ENCODE assay signal across 14 cellular contexts in the genomic region with DNA sequence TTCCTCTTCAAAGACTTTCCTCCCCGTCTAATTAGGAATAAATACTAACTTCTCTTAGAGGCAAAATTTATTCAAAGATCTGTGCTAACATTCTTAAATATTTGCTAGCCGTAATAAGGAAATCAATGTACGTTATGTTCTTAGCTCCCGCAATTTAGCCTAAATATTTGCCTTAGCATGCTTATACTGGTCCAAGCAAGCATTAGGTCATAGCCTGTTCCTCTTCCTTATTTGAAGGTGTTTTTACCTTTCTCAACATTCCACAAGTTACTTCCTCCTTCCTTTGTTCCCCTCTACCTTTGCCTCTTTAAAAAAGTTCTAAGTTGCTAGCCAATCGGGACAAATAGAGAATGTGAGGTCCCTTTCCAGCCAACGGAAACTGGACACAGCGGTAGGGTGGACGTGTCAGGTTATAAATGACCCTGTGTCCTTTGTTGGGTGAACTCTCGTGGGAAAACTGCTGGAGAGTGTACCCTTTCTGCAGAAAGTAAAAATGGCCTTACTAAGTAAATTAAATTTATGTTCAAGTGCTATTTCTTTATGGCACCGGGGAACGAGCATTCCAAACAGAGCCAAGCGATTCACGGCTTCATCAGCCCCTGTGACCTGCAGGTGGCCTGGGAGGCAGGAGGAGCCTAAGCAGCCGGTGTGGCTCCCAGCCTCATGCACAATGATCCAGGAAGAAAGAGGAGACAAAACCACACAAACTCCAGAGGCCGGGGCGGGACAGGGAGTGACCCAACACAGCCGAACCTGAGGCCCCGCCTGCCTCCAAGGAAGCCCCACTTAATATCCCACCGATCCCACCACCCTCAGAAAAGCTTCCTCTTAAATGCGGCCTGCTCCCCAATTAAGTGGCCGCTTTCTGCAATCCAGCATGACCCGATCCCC.
DNase-seq lines count a peak whose midpoint lies in the region; ATAC-seq, FAIRE-seq and TF ChIP-seq lines count a peak whose summit lies in the region.
"Had no signal": no experiment of that assay in that cellular context is flagged by ENCODE, and none has a peak within 500 bp of the region (broad histone marks: within the 10 kb centered on the region; RNA-seq: fewer than 3 reads in every experiment).

No MANE protein-coding gene starts in this region.

- no peaks in the 10 kb centered on the region for H3K23me2 ChIP-seq in H9 (ENCODE audit: insufficient read length, low read depth, low read length, poor library complexity, severe bottlenecking)

- H2BK120ac ChIP-seq in H9 (ENCODE audit: low read depth, low read length, poor library complexity, severe bottlenecking), result no peak overlapping the region

- no peak overlapping the region for H3K4ac ChIP-seq in H9 (ENCODE audit: low read depth, low read length)

- peaks cover 38% of the 10 kb centered on the region; the same call in 1 of the 2 replicates for H3K79me2 ChIP-seq in H9 (ENCODE audit: insufficient read depth, low read length)

- no peak overlapping the region for H4K5ac ChIP-seq in H9 (ENCODE audit: insufficient read length, low read depth, low read length)

- H3K36me3 Mint-ChIP-seq in H9 (ENCODE audit: insufficient read depth in 1 of 3, low read depth in 3 of 3), result peaks cover 37 to 66% (median 56%) of the 10 kb centered on the region in 3 experiments
- H3K36me3 Mint-ChIP-seq in activated CD8-positive, alpha-beta T cell treated with anti-CD3 and anti-CD28 coated beads, Interleukin-2, amount 10 ng/mL, durations not matched to agents 7 days and 5 days (ENCODE audit: low read depth), result no peaks in the 10 kb centered on the region
- H3K36me3 Mint-ChIP-seq: activated naive CD4-positive, alpha-beta T cell treated with anti-CD3 and anti-CD28 coated beads, Interleukin-2, amount 10 ng/mL, durations not matched to agents 7 days and 5 days had no signal

- no peak for FAIRE-seq in bronchial epithelial cell (lab: Jason Lieb, UNC)
- FAIRE-seq: islet of Langerhans had no signal

- no peak overlapping the region for H3K4me3 Mint-ChIP-seq in H9
- H3K4me3 Mint-ChIP-seq in activated CD8-positive, alpha-beta T cell treated with anti-CD3 and anti-CD28 coated beads, Interleukin-2, amount 10 ng/mL, durations not matched to agents 7 days and 5 days, result no peak overlapping the region
- H3K4me3 Mint-ChIP-seq: activated naive CD4-positive, alpha-beta T cell treated with anti-CD3 and anti-CD28 coated beads, Interleukin-2, amount 10 ng/mL, durations not matched to agents 7 days and 5 days had no signal

- no peaks in the 10 kb centered on the region for H3K27me3 ChIP-seq in H9 (ENCODE audit: insufficient read depth, low read length)
- H3K27me3 ChIP-seq in bronchial epithelial cell (ENCODE audit: control insufficient read depth, insufficient read depth, low read length), result no peaks in the 10 kb centered on the region
- H3K27me3 ChIP-seq in layer of hippocampus (ENCODE audit: control insufficient read depth, insufficient read depth, low read length), result no peaks in the 10 kb centered on the region

- H3K9me3 ChIP-seq in H9 (ENCODE audit: control insufficient read depth, low read depth, low read length), result no peaks in the 10 kb centered on the region
- H3K9me3 ChIP-seq: SK-N-SH had no signal

- H3K4me3 ChIP-seq in bronchial epithelial cell (ENCODE audit: low read depth, low read length), result peak overlapping the region; percentile 3
- H3K4me3 ChIP-seq: GM23248 had no signal

- TF ChIP-seq CTCF in H9 (conservative IDR thresholded peaks at IDR 0.05) (0 out of 3 replicates have a peak, but pooled peaks have one; percentile 14), bronchial epithelial cell (IDR thresholded peaks at IDR 0.05; ENCODE audit: insufficient read depth, low read length, severe bottlenecking) (no peak)

- DNase-seq in H9, result no peak
- DNase-seq in bronchial epithelial cell (ENCODE audit: low read depth), result peak; percentile 75
- peak; percentile 45 for DNase-seq in sciatic nerve (ENCODE audit: low spot score)
- DNase-seq in activated CD8-positive, alpha-beta T cell treated with anti-CD3 and anti-CD28 coated beads, Interleukin-2, amount 10 ng/mL, durations not matched to agents 7 days and 5 days, result no peak
- no peak for DNase-seq in AG08396 (ENCODE audit: low spot score)
- DNase-seq in activated CD4-positive, CD25-positive, alpha-beta regulatory T cell (lab: John Stamatoyannopoulos, UW), result no peak
- DNase-seq: activated naive CD4-positive, alpha-beta T cell treated with anti-CD3 and anti-CD28 coated beads, Interleukin-2, amount 10 ng/mL, durations not matched to agents 7 days and 5 days; GM23248; NCI-H2081; SK-N-SH; stimulated activated CD4-positive, alpha-beta T cell treated with anti-CD3 and anti-CD28 coated beads, Interleukin-2, amount 100 ng/mL, for 24 hours had no signal

- no peak overlapping the region for H3K14ac ChIP-seq in H9 (ENCODE audit: insufficient read depth, low read length)

- H3K23ac ChIP-seq in H9 (ENCODE audit: insufficient read length, low read depth, low read length), result no peak overlapping the region

- H4K91ac ChIP-seq in H9 (ENCODE audit: insufficient read length, low read depth, low read length), result no peak overlapping the region

- ATAC-seq in sciatic nerve (no peak), HG02763 (IDR thresholded peaks at IDR 0.05; ENCODE audit: unreplicated experiment) (no peak)
- ATAC-seq in activated CD8-positive, alpha-beta T cell treated with anti-CD3 and anti-CD28 coated beads, Interleukin-2, amount 10 ng/mL, durations not matched to agents 7 days and 5 days, result no peak

- no peak overlapping the region for H2AK5ac ChIP-seq in H9 (ENCODE audit: insufficient read length, low read length)

- H3K27ac Mint-ChIP-seq in H9, result peak overlapping the region; percentile 28 to 89 (median 83); a peak in 5 of 7 replicates
- no peak overlapping the region for H3K27ac Mint-ChIP-seq in activated CD8-positive, alpha-beta T cell treated with anti-CD3 and anti-CD28 coated beads, Interleukin-2, amount 10 ng/mL, durations not matched to agents 7 days and 5 days
- H3K27ac Mint-ChIP-seq: activated naive CD4-positive, alpha-beta T cell treated with anti-CD3 and anti-CD28 coated beads, Interleukin-2, amount 10 ng/mL, durations not matched to agents 7 days and 5 days had no signal

- no peak overlapping the region for H2BK5ac ChIP-seq in H9 (ENCODE audit: insufficient read length, low read length)

- H3K4me2 ChIP-seq in H9 (ENCODE audit: insufficient read depth, insufficient read length, low read length), result no peak overlapping the region
- H3K4me2 ChIP-seq: SK-N-SH had no signal

- no peaks in the 10 kb centered on the region; a peak in 1 of 5 replicates for H3K9me3 Mint-ChIP-seq in H9
- H3K9me3 Mint-ChIP-seq in activated CD8-positive, alpha-beta T cell treated with anti-CD3 and anti-CD28 coated beads, Interleukin-2, amount 10 ng/mL, durations not matched to agents 7 days and 5 days (ENCODE audit: insufficient read depth), result no peaks in the 10 kb centered on the region
- H3K9me3 Mint-ChIP-seq: activated naive CD4-positive, alpha-beta T cell treated with anti-CD3 and anti-CD28 coated beads, Interleukin-2, amount 10 ng/mL, durations not matched to agents 7 days and 5 days had no signal

- H3K36me3 ChIP-seq in bronchial epithelial cell (ENCODE audit: control insufficient read depth, insufficient read depth, low read length), result peaks cover 11% of the 10 kb centered on the region

- no peak overlapping the region for H3T11ph ChIP-seq in H9 (ENCODE audit: low read length)

- no peaks in the 10 kb centered on the region; the same call in 1 of the 2 replicates for H3K27me3 Mint-ChIP-seq in H9 (ENCODE audit: low read depth)
- peaks cover 18% of the 10 kb centered on the region for H3K27me3 Mint-ChIP-seq in activated CD8-positive, alpha-beta T cell treated with anti-CD3 and anti-CD28 coated beads, Interleukin-2, amount 10 ng/mL, durations not matched to agents 7 days and 5 days (ENCODE audit: low read depth)

- H4K20me1 ChIP-seq in H9 (ENCODE audit: control insufficient read depth, insufficient read depth, insufficient read length), result no peaks in the 10 kb centered on the region

- no peaks in the 10 kb centered on the region; the same call in 1 of the 2 replicates for H3K4me1 ChIP-seq in H9 (ENCODE audit: insufficient read depth, low read length)

- H3K56ac ChIP-seq in H9 (ENCODE audit: insufficient read length, low read depth, low read length), result no peak overlapping the region

- no peak overlapping the region for H2BK20ac ChIP-seq in H9 (ENCODE audit: low read depth, low read length, poor library complexity, severe bottlenecking)

- no peak overlapping the region for H2BK15ac ChIP-seq in H9 (ENCODE audit: low read depth, low read length)

- peaks cover 13% of the 10 kb centered on the region for H3K79me1 ChIP-seq in H9 (ENCODE audit: insufficient read depth, low read depth, low read length, poor library complexity, severe bottlenecking)

- no CpG with 5 or more reads among the region's 22 CpGs for WGBS in H9 (ENCODE audit: extremely low coverage, insufficient read length, low lambda C conversion rate)

- POLR2A ChIA-PET in activated CD8-positive, alpha-beta T cell treated with anti-CD3 and anti-CD28 coated beads, Interleukin-2, amount 10 ng/mL, durations not matched to agents 7 days and 5 days (lab: Charles Lee), result no interaction called here

- no peak overlapping the region for H3K27ac ChIP-seq in H9 (ENCODE audit: insufficient read length, low read depth, low read length)
- peak overlapping the region; percentile 8 for H3K27ac ChIP-seq in layer of hippocampus (ENCODE audit: low read depth, low read length)
- H3K27ac ChIP-seq: GM23248 had no signal

- CTCF ChIA-PET in activated CD8-positive, alpha-beta T cell treated with anti-CD3 and anti-CD28 coated beads, Interleukin-2, amount 10 ng/mL, durations not matched to agents 7 days and 5 days (lab: Charles Lee), result no interaction called here

- H3K9ac ChIP-seq in H9 (ENCODE audit: extremely low read depth, insufficient read length, low read length), result no peak overlapping the region
- H3K9ac ChIP-seq: SK-N-SH had no signal

- intact Hi-C loops in sciatic nerve (cut with DNase I), result no loop called here

- no peak overlapping the region for H2BK12ac ChIP-seq in H9 (ENCODE audit: insufficient read length, low read depth, low read length)

- H3K4me1 Mint-ChIP-seq in H9, result peaks cover 39 to 52% of the 10 kb centered on the region in 2 experiments
- no peaks in the 10 kb centered on the region for H3K4me1 Mint-ChIP-seq in activated CD8-positive, alpha-beta T cell treated with anti-CD3 and anti-CD28 coated beads, Interleukin-2, amount 10 ng/mL, durations not matched to agents 7 days and 5 days (ENCODE audit: low read depth)
- H3K4me1 Mint-ChIP-seq: activated naive CD4-positive, alpha-beta T cell treated with anti-CD3 and anti-CD28 coated beads, Interleukin-2, amount 10 ng/mL, durations not matched to agents 7 days and 5 days had no signal

- H3K18ac ChIP-seq in H9 (ENCODE audit: insufficient read length, low read depth, low read length), result no peak overlapping the region

- no peak overlapping the region for H4K8ac ChIP-seq in H9 (replicated peaks; ENCODE audit: insufficient read length, low read depth, low read length)

- H2AFZ ChIP-seq in H9 (ENCODE audit: low read length), result no peak overlapping the region
- H2AFZ ChIP-seq: GM23248 had no signal

Comparison
In these comparisons a context has a peak if more than half of its experiments do, and no peak if none do; other contexts are left out.
1. DNase-seq: peak in bronchial epithelial cell (single experiment) and sciatic nerve (single experiment); none in H9 (single experiment), activated CD8-positive, alpha-beta T cell treated with anti-CD3 and anti-CD28 coated beads, Interleukin-2, amount 10 ng/mL, durations not matched to agents 7 days and 5 days (single experiment), AG08396 (single experiment) and activated CD4-positive, CD25-positive, alpha-beta regulatory T cell (0 of 4).